Comparison of ENCODE assay signal across 9 cellular contexts in the genomic region with DNA sequence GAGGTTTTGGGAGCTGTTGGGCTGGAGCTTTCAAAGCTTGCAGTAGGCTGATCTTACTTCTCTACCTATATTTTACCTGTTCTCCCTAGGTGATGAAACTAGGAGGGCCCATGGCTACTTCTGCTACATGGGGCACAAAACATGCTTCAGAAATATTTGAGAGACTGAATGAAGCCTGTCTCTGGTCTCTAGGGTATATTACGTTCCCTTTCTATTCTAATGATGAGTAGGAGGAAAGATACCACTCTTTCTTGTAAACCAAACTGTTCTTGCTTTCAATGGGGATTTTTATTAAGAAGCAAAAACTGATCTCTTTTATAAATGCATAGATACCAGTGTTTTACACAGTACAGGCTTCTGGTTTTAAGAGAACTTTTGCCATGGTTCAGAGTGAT.
DNase-seq lines count a peak whose midpoint lies in the region; ATAC-seq and TF ChIP-seq lines count a peak whose summit lies in the region.
"Had no signal": no experiment of that assay in that cellular context is flagged by ENCODE, and none has a peak within 500 bp of the region (broad histone marks: within the 10 kb centered on the region; RNA-seq: fewer than 3 reads in every experiment).

No MANE protein-coding gene starts in this region.

- H3K27me3 Mint-ChIP-seq in CD14-positive monocyte (ENCODE audit: low read depth in 3 of 3) = no peaks in the 10 kb centered on the region

- H3K27ac Mint-ChIP-seq in CD14-positive monocyte = peak overlapping the region in 4 of 7 donors; percentile 15 to 85 (median 66)

- peaks cover 40% of the 10 kb centered on the region for H3K4me1 Mint-ChIP-seq in CD14-positive monocyte

- H3K36me3 ChIP-seq in MM.1S (replicated peaks; ENCODE audit: insufficient read depth, low read length) (no peaks in the 10 kb centered on the region), mucosa of stomach (ENCODE audit: control insufficient read depth, insufficient read depth, low read length) (no peaks in the 10 kb centered on the region)

- H3F3A ChIP-seq in MM.1S (ENCODE audit: insufficient read depth, low read length) = peaks cover 13% of the 10 kb centered on the region

- peaks cover 98% of the 10 kb centered on the region for H3K79me2 ChIP-seq in MM.1S (ENCODE audit: low read length)

- DNase-seq in CD14-positive monocyte (ENCODE audit: low spot score) (no peak), MM.1S (no peak), amygdala (lab: John Stamatoyannopoulos, UW) (no peak), activated T-cell treated with anti-CD3 and anti-CD28 coated beads for 4 hours (no peak)
- DNase-seq: mammary epithelial cell had no signal

- H3K36me3 Mint-ChIP-seq in CD14-positive monocyte = peaks cover 2 to 5% of the 10 kb centered on the region in 2 donors

- H3K9ac ChIP-seq in MM.1S (ENCODE audit: low read length) = no peak overlapping the region
- peak overlapping the region; percentile 24 for H3K9ac ChIP-seq in mucosa of stomach (ENCODE audit: low read length)

- H3K4me2 ChIP-seq in MM.1S (ENCODE audit: low read depth, low read length) = peak overlapping the region; percentile 61

- H3K9me2 ChIP-seq in MM.1S (replicated peaks; ENCODE audit: insufficient read depth, low read length) = no peaks in the 10 kb centered on the region

- peak overlapping the region in 1 of 2 donors; percentile 86 for H3K4me3 Mint-ChIP-seq in CD14-positive monocyte

- H3K4me3 ChIP-seq in MM.1S (ENCODE audit: low read length) (no peak overlapping the region), mucosa of stomach (ENCODE audit: low read length) (no peak overlapping the region)

- intact Hi-C loops in CD14-positive monocyte (cut with micrococcal nuclease) = no loop called here

- no peak overlapping the region for H2AFZ ChIP-seq in MM.1S (ENCODE audit: low read length)

- H4K20me1 ChIP-seq in MM.1S (ENCODE audit: insufficient read depth, low read length) = no peaks in the 10 kb centered on the region

- ATAC-seq in GM21390 (IDR thresholded peaks at IDR 0.05; ENCODE audit: unreplicated experiment) = peak; percentile 45
- ATAC-seq in HG03025 (IDR thresholded peaks at IDR 0.05; ENCODE audit: low FRiP score, unreplicated experiment) = no peak
- no peak for ATAC-seq in GM18520 (IDR thresholded peaks at IDR 0.05; ENCODE audit: unreplicated experiment)

- H3K4me1 ChIP-seq in MM.1S (ENCODE audit: low read length) (peaks cover 21% of the 10 kb centered on the region), mucosa of stomach (ENCODE audit: control insufficient read depth, insufficient read depth, low read length) (peaks cover 14% of the 10 kb centered on the region)

- H3K27me3 ChIP-seq in MM.1S (replicated peaks; ENCODE audit: insufficient read depth, low read length) = no peaks in the 10 kb centered on the region
- H3K27me3 ChIP-seq in mucosa of stomach (ENCODE audit: control insufficient read depth, insufficient read depth, low read length) = no peaks in the 10 kb centered on the region

- peak overlapping the region; percentile 28; the same call in 1 of the 2 replicates for H3K27ac ChIP-seq in MM.1S (ENCODE audit: low read length)

- H3K9me3 ChIP-seq in MM.1S (replicated peaks; ENCODE audit: insufficient read depth, low read length) (no peaks in the 10 kb centered on the region), mucosa of stomach (ENCODE audit: control insufficient read depth, low read length) (no peaks in the 10 kb centered on the region)

- H3K9me3 Mint-ChIP-seq in CD14-positive monocyte = peaks cover 0 to 6% (median 0%) of the 10 kb centered on the region in 7 donors

- TF ChIP-seq CTCF in CD14-positive monocyte (IDR thresholded peaks at IDR 0.05) = no peak
- no peak for TF ChIP-seq CTCF in MM.1S (IDR thresholded peaks at IDR 0.05; ENCODE audit: low read length)
